In the genomic region with DNA sequence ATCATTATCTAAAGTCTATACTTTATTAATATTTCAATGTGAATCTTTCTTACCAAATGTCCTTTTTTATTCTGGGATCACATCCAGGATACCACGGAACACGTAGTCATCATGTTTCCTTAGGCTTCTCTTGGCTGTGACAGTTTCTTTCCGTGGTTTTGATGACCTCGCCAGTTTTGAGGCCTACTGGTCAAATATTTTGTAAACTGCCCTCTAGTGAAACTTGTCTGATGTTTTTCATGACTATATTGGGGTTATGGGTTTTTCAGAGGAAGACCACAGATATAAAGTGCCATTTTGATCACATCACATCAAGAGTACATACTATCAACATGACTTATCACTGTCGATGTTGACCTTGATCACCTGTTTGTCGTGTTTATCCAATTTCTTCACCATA, we compare ENCODE assay signal across 16 cellular contexts. TPM values are rescaled to one million over a fixed set of nuclear protein-coding genes. Genes with fewer than 3 reads are reported as not detected.
DNase-seq lines count a peak whose midpoint lies in the region; TF ChIP-seq lines count a peak whose summit lies in the region.
"Had no signal": no experiment of that assay in that cellular context is flagged by ENCODE, and none has a peak within 500 bp of the region (broad histone marks: within the 10 kb centered on the region; RNA-seq: fewer than 3 reads in every experiment).

No MANE protein-coding gene starts in this region.

- POLR2A ChIA-PET in RWPE1 (lab: Yijun Ruan, JAX; ENCODE audit: low non-redundant PET), result no interaction called here

- dilution Hi-C loops in mammary epithelial cell (cut with HindIII; ENCODE audit: low sequenced_read_pairs), result loop anchor here (5.0 kb wide), 1 partner anchor 60 kb away; no protein-coding TSS in a partner anchor

- peaks cover 6% of the 10 kb centered on the region for H3K27me3 Mint-ChIP-seq in endodermal cell (ENCODE audit: insufficient read depth)

- H3K4me2 ChIP-seq in mammary epithelial cell (ENCODE audit: insufficient read depth, low read depth, low read length) (no peak overlapping the region), hepatocyte (no peak overlapping the region)

- H2AFZ ChIP-seq in mammary epithelial cell (ENCODE audit: low read depth, low read length), result no peak overlapping the region
- no peak overlapping the region for H2AFZ ChIP-seq in hepatocyte

- intact Hi-C loops in mammary epithelial cell (cut with micrococcal nuclease), result no loop called here

- peaks cover 14% of the 10 kb centered on the region for H3K9me3 Mint-ChIP-seq in endodermal cell

- 58% methylated on average over 6 of the region's 6 CpGs for WGBS in mammary epithelial cell (ENCODE audit: low coverage, missing lambda C conversion rate)
- 48% methylated on average over 6 of the region's 6 CpGs for WGBS in liver
- WGBS in endodermal cell (ENCODE audit: insufficient coverage in 1 of 2, insufficient read length in 1 of 2), 2 experiments, result 94 to 100% methylated on average over 5 to 6 of the region's 6 CpGs
- 93% methylated on average over 6 of the region's 6 CpGs for WGBS in hepatocyte (ENCODE audit: low lambda C conversion rate, missing lambda C conversion rate)

- H3K4me1 ChIP-seq in mammary epithelial cell (ENCODE audit: insufficient read depth, low read length) (peaks cover 12% of the 10 kb centered on the region), liver (ENCODE audit: control insufficient read depth in 4 of 4, insufficient read depth in 4 of 4, low read length in 3 of 4) (peaks cover 0 to 30% (median 26%) of the 10 kb centered on the region in 4 donors), endodermal cell (ENCODE audit: control insufficient read depth, insufficient read depth, low read length) (no peaks in the 10 kb centered on the region), hepatocyte (ENCODE audit: insufficient read depth) (peaks cover 10% of the 10 kb centered on the region)
- H3K4me1 ChIP-seq: ascending aorta had no signal

- H3K27ac ChIP-seq in mammary epithelial cell (ENCODE audit: insufficient read depth, low read depth, low read length) (no peak overlapping the region), liver (ENCODE audit: low read depth in 1 of 2, low read length in 2 of 2) (no peak overlapping the region), endodermal cell (ENCODE audit: low read depth, low read length) (no peak overlapping the region), hepatocyte (no peak overlapping the region), RWPE1 (no peak overlapping the region)
- H3K27ac ChIP-seq: ascending aorta; BLaER1 treated with 17β-estradiol and CSF1 and Interleukin-3, amounts not matched to agents 10 nM and 100 nM; HL-60; left ventricle myocardium inferior; SK-N-MC had no signal

- H3K36me3 Mint-ChIP-seq in endodermal cell (ENCODE audit: low read depth), result no peaks in the 10 kb centered on the region

- CTCF ChIA-PET in mammary epithelial cell (lab: Charles Lee; ENCODE audit: low non-redundant PET), result interaction anchor here (0.7 kb wide), 1 partner anchor 36 kb away, joined by 3 read pairs; no protein-coding TSS in a partner anchor
- CTCF ChIA-PET in RWPE1 (lab: Yijun Ruan, JAX), result interaction anchor here (0.6 kb wide), 1 partner anchor 36 kb away, joined by 4 read pairs; no protein-coding TSS in a partner anchor

- H3K9ac ChIP-seq in mammary epithelial cell (ENCODE audit: insufficient read depth, low read length) (no peak overlapping the region), liver (ENCODE audit: low read depth in 1 of 2, low read length in 2 of 2) (no peak overlapping the region), endodermal cell (ENCODE audit: extremely low read depth, low read length, poor library complexity, severe bottlenecking) (no peak overlapping the region)
- H3K9ac ChIP-seq: BLaER1 treated with 17β-estradiol and CSF1 and Interleukin-3, amounts not matched to agents 10 nM and 100 nM had no signal

- TF ChIP-seq CTCF in mammary epithelial cell (conservative IDR thresholded peaks at IDR 0.05 in 1 of 2, IDR thresholded peaks at IDR 0.05 in 1 of 2; ENCODE audit: extremely low read depth in 1 of 2, insufficient read depth in 1 of 2, low read depth in 1 of 2, low read length in 2 of 2), result no peak
- TF ChIP-seq CTCF in liver (IDR thresholded peaks at IDR 0.05; ENCODE audit: low read depth, low read length, missing input control), result no peak
- no peak for TF ChIP-seq CTCF in endodermal cell (conservative IDR thresholded peaks at IDR 0.05)
- no peak for TF ChIP-seq CTCF in hepatocyte (IDR thresholded peaks at IDR 0.05; ENCODE audit: poor library complexity)
- TF ChIP-seq CTCF in RWPE1 (conservative IDR thresholded peaks at IDR 0.05; ENCODE audit: low read depth), result no peak

- H3K4me3 Mint-ChIP-seq in endodermal cell, result no peak overlapping the region

- DNase-seq in ELR (ENCODE audit: low read depth) (peak; percentile 70), M059J (ENCODE audit: low read depth) (peak; percentile 41), mammary epithelial cell (peak; percentile 71), endodermal cell (no peak), hepatocyte (ENCODE audit: low spot score) (no peak), RWPE1 (ENCODE audit: low spot score) (no peak)
- DNase-seq: activated effector memory CD4-positive, alpha-beta T cell treated with Interleukin-2 at 50 U/mL for 16 hours; Kasumi-1; left ventricle myocardium inferior; NCI-H446 treated with DMSO at 0.1 percent for 48 hours had no signal

- H3K79me2 ChIP-seq in mammary epithelial cell (ENCODE audit: insufficient read depth, low read length), result no peaks in the 10 kb centered on the region
- no peaks in the 10 kb centered on the region for H3K79me2 ChIP-seq in hepatocyte

- no peak overlapping the region for H3K4me3 ChIP-seq in mammary epithelial cell (replicated peaks in 1 of 3; ENCODE audit: insufficient read depth in 1 of 3, low read depth in 2 of 3, low read length in 3 of 3)
- H3K4me3 ChIP-seq in liver (ENCODE audit: low read depth in 1 of 3, low read length in 3 of 3), result no peak overlapping the region
- no peak overlapping the region for H3K4me3 ChIP-seq in endodermal cell (ENCODE audit: low read length)
- no peak overlapping the region for H3K4me3 ChIP-seq in hepatocyte
- H3K4me3 ChIP-seq: ascending aorta; BLaER1 treated with 17β-estradiol and CSF1 and Interleukin-3, amounts not matched to agents 10 nM and 100 nM; left ventricle myocardium inferior; SK-N-MC had no signal

- H3K36me3 ChIP-seq in mammary epithelial cell (ENCODE audit: insufficient read depth, low read length), result no peaks in the 10 kb centered on the region
- H3K36me3 ChIP-seq in liver (ENCODE audit: control insufficient read depth in 4 of 4, insufficient read depth in 3 of 4, low read depth in 1 of 4, low read length in 3 of 4), result no peaks in the 10 kb centered on the region
- no peaks in the 10 kb centered on the region for H3K36me3 ChIP-seq in endodermal cell (ENCODE audit: control insufficient read depth, insufficient read depth, low read length)
- no peaks in the 10 kb centered on the region for H3K36me3 ChIP-seq in hepatocyte (replicated peaks; ENCODE audit: insufficient read depth, low read depth)
- H3K36me3 ChIP-seq: ascending aorta; BLaER1 treated with 17β-estradiol and CSF1 and Interleukin-3, amounts not matched to agents 10 nM and 100 nM; left ventricle myocardium inferior had no signal

- H3K27me3 ChIP-seq in mammary epithelial cell (ENCODE audit: insufficient read depth, low read length) (no peaks in the 10 kb centered on the region), liver (ENCODE audit: control insufficient read depth in 4 of 4, insufficient read depth in 4 of 4, low read length in 3 of 4) (no peaks in the 10 kb centered on the region), endodermal cell (ENCODE audit: control insufficient read depth, insufficient read depth, low read length, poor library complexity, severe bottlenecking) (no peaks in the 10 kb centered on the region), hepatocyte (no peaks in the 10 kb centered on the region)
- H3K27me3 ChIP-seq: ascending aorta; BLaER1 treated with 17β-estradiol and CSF1 and Interleukin-3, amounts not matched to agents 10 nM and 100 nM had no signal

- H3K9me2 ChIP-seq in hepatocyte (replicated peaks; ENCODE audit: insufficient read depth), result no peaks in the 10 kb centered on the region

- H3K27ac Mint-ChIP-seq in endodermal cell, result no peak overlapping the region

- in situ Hi-C loops in mammary epithelial cell (cut with MboI; ENCODE audit: low sequenced_read_pairs in 2 of 2), result no loop called here

- peak; percentile 19 to 52 for TF ChIP-seq RAD21 in liver (IDR thresholded peaks at IDR 0.05)

- no TSS peak for BruUV-seq in mammary epithelial cell (replicated peaks; lab: Mats Ljungman, UMichigan)

- no peaks in the 10 kb centered on the region for H3K4me1 Mint-ChIP-seq in endodermal cell

- H4K20me1 ChIP-seq in mammary epithelial cell (ENCODE audit: insufficient read depth, low read length) (no peaks in the 10 kb centered on the region), hepatocyte (ENCODE audit: insufficient read depth, poor library complexity, severe bottlenecking) (no peaks in the 10 kb centered on the region)
- H4K20me1 ChIP-seq: BLaER1 treated with 17β-estradiol and CSF1 and Interleukin-3, amounts not matched to agents 10 nM and 100 nM had no signal

- no peaks in the 10 kb centered on the region for H3K9me3 ChIP-seq in mammary epithelial cell (replicated peaks; ENCODE audit: insufficient read depth, low read length)
- H3K9me3 ChIP-seq in liver (ENCODE audit: control insufficient read depth in 4 of 4, low read length in 3 of 4), result no peaks in the 10 kb centered on the region
- H3K9me3 ChIP-seq in endodermal cell (ENCODE audit: control insufficient read depth, low read length), result no peaks in the 10 kb centered on the region
- H3K9me3 ChIP-seq in hepatocyte (ENCODE audit: low read depth), result no peaks in the 10 kb centered on the region
- H3K9me3 ChIP-seq: ascending aorta, left ventricle myocardium inferior had no signal

RNA-seq across cellular contexts. Expression of a gene that starts 14.1 kb away (rescaled TPM):
- total RNA-seq in M059J (2014; rRNA removed; shearing (Covaris generic)), result 0.05 TPM in 1 of 2 replicates, not detected in the other
- total RNA-seq in mammary epithelial cell (not detected), liver (100 to 1,000 TPM; 188 to 330 TPM), endodermal cell (not detected), hepatocyte (132 TPM in 2 replicates)
- polyA plus RNA-seq in mammary epithelial cell (0.05 TPM), liver (100 to 1,000 TPM; 327 to 357 TPM), hepatocyte (86.8 and 135 TPM in 2 replicates)
- not detected for polyA minus RNA-seq in mammary epithelial cell
- not detected for polyA plus RNA-seq in endodermal cell (2013, experiment 1 of 2)
- polyA plus RNA-seq in endodermal cell (2013, experiment 2 of 2), result not detected
- total RNA-seq: ascending aorta, left ventricle myocardium inferior had no signal

RNA-seq across cellular contexts. Expression of a gene that starts 29.2 kb away (rescaled TPM):
- total RNA-seq in M059J (2014; rRNA removed; shearing (Covaris generic)), result not detected in 2 replicates
- total RNA-seq in mammary epithelial cell (not detected), liver (not detected), endodermal cell (not detected), hepatocyte (not detected in 2 replicates)
- polyA plus RNA-seq in mammary epithelial cell (not detected), liver (not detected), hepatocyte (not detected in 2 replicates)
- not detected for polyA minus RNA-seq in mammary epithelial cell
- polyA plus RNA-seq in endodermal cell (2013, experiment 1 of 2), result not detected
- polyA plus RNA-seq in endodermal cell (2013, experiment 2 of 2), result not detected
- total RNA-seq: ascending aorta, epithelial cell of proximal tubule, left ventricle myocardium inferior had no signal

RNA-seq across cellular contexts. Expression of a gene that starts 44.2 kb away (rescaled TPM):
- total RNA-seq in M059J (2014; rRNA removed; shearing (Covaris generic)), result not detected in 2 replicates
- total RNA-seq in mammary epithelial cell, result not detected
- not detected for polyA plus RNA-seq in mammary epithelial cell
- not detected for polyA minus RNA-seq in mammary epithelial cell
- total RNA-seq in liver, result 100 to 1,000 TPM; 105 to 256 TPM
- polyA plus RNA-seq in liver, result 100 to 1,000 TPM; 131 to 363 TPM
- total RNA-seq in endodermal cell, result not detected
- 0.04 TPM for polyA plus RNA-seq in endodermal cell (2013, experiment 1 of 2)
- polyA plus RNA-seq in endodermal cell (2013, experiment 2 of 2), result not detected
- total RNA-seq in hepatocyte, result 19.1 and 23.0 TPM in 2 replicates
- 4.5 and 10.5 TPM in 2 replicates for polyA plus RNA-seq in hepatocyte
- total RNA-seq: ascending aorta, epithelial cell of proximal tubule, left ventricle myocardium inferior had no signal

RNA-seq across cellular contexts. Expression of a gene that starts 51.1 kb away (rescaled TPM):
- 5.6 and 8.3 TPM in 2 replicates for total RNA-seq in M059J (2014; rRNA removed; shearing (Covaris generic))
- total RNA-seq in mammary epithelial cell (100 to 1,000 TPM in 1 of 2 donors, 10 to 100 TPM in 1; 30.3 to 155 TPM), liver (over 10,000 TPM; 10,220 to 22,719 TPM), endodermal cell (1 to 10 TPM in 1 of 2 donors, not detected in 1; 1.2 TPM), hepatocyte (5,074 and 5,718 TPM in 2 replicates)
- polyA plus RNA-seq in mammary epithelial cell (147 TPM), liver (over 10,000 TPM; 28,447 to 47,972 TPM), hepatocyte (3,463 and 3,480 TPM in 2 replicates)
- 116 TPM for polyA minus RNA-seq in mammary epithelial cell
- polyA plus RNA-seq in endodermal cell (2013, experiment 1 of 2), result 1.2 TPM
- 0.91 TPM for polyA plus RNA-seq in endodermal cell (2013, experiment 2 of 2)

Comparison
In these comparisons a context has a peak if more than half of its experiments do, and no peak if none do; other contexts are left out.
1. DNase-seq: peak in ELR (single experiment), M059J (single experiment) and mammary epithelial cell (single experiment); none in endodermal cell (single experiment), hepatocyte (single experiment) and RWPE1 (single experiment).
2. RNA of a gene that starts 14.1 kb away (total RNA-seq): 188 to 330 TPM in liver and 132 TPM in hepatocyte; not detected in mammary epithelial cell, 0.05 TPM in M059J and not detected in endodermal cell; every median in the first group is over 100 times any median in the second.
3. RNA of a gene that starts 44.2 kb away (total RNA-seq): 105 to 256 TPM in liver and 19.1 to 23.0 TPM in hepatocyte; not detected in M059J, not detected in mammary epithelial cell and not detected in endodermal cell; every median in the first group is over 10 times any median in the second.